In genomic region chr17:81004336-81005015, GRCh38 we compare ENCODE assay signal across 8 cellular contexts. TPM values are rescaled to one million over a fixed set of nuclear protein-coding genes. Genes with fewer than 3 reads are reported as not detected.
A peak's percentile ranks its signal among the peaks of the same experiment; 100 is the strongest.
DNase-seq lines count a peak whose midpoint lies in the region; ATAC-seq and TF ChIP-seq lines count a peak whose summit lies in the region.

No MANE protein-coding gene starts in this region.

- no peaks in the 10 kb centered on the region for H3F3A ChIP-seq in PC-9 (ENCODE audit: insufficient read depth, low read depth)

- H3K36me3 ChIP-seq in tibial nerve, result peaks cover 0 to 12% (median 0%) of the 10 kb centered on the region in 3 donors
- no peaks in the 10 kb centered on the region for H3K36me3 ChIP-seq in PC-9 (ENCODE audit: low read depth)

- WGBS in tibial nerve, 2 donors, result 8 to 11% methylated on average over 23 to 26 of the region's 46 CpGs

- H3K4me3 Mint-ChIP-seq in activated naive CD8-positive, alpha-beta T cell treated with anti-CD3 and anti-CD28 coated beads, Interleukin-2, amount 10 ng/mL, durations not matched to agents 7 days and 5 days, result peak overlapping the region; percentile 74
- H3K4me3 Mint-ChIP-seq in memory B cell, result no peak overlapping the region

- H3K4me3 ChIP-seq in tibial nerve, result peak overlapping the region; percentile 3 to 50 (median 26)
- no peak overlapping the region for H3K4me3 ChIP-seq in PC-9

- intact Hi-C loops in PC-9 (cut with micrococcal nuclease; ENCODE audit: unreplicated experiment), result loop anchor here (5.0 kb wide), 1 partner anchor 218 kb away; the partner anchor contains the start of gene CEP131

- peaks cover 14% of the 10 kb centered on the region for H3K4me1 Mint-ChIP-seq in activated naive CD8-positive, alpha-beta T cell treated with anti-CD3 and anti-CD28 coated beads, Interleukin-2, amount 10 ng/mL, durations not matched to agents 7 days and 5 days
- H3K4me1 Mint-ChIP-seq in memory B cell, result peaks cover 4% of the 10 kb centered on the region

- no peaks in the 10 kb centered on the region for H3K79me2 ChIP-seq in PC-9 (ENCODE audit: low read depth)

- TF ChIP-seq POLR2A in tibial nerve (IDR thresholded peaks at IDR 0.05), result no peak

- peaks cover 6% of the 10 kb centered on the region for H3K36me3 Mint-ChIP-seq in activated naive CD8-positive, alpha-beta T cell treated with anti-CD3 and anti-CD28 coated beads, Interleukin-2, amount 10 ng/mL, durations not matched to agents 7 days and 5 days
- peaks cover 3% of the 10 kb centered on the region for H3K36me3 Mint-ChIP-seq in memory B cell

- TF ChIP-seq EP300 in tibial nerve (IDR thresholded peaks at IDR 0.05), result no peak

- H3K9me3 ChIP-seq in tibial nerve (no peaks in the 10 kb centered on the region), PC-9 (ENCODE audit: insufficient read depth, low read depth) (no peaks in the 10 kb centered on the region)

- no peaks in the 10 kb centered on the region for H4K20me1 ChIP-seq in PC-9 (ENCODE audit: insufficient read depth)

- H3K27ac Mint-ChIP-seq in activated naive CD8-positive, alpha-beta T cell treated with anti-CD3 and anti-CD28 coated beads, Interleukin-2, amount 10 ng/mL, durations not matched to agents 7 days and 5 days, result peak overlapping the region; percentile 48
- H3K27ac Mint-ChIP-seq in memory B cell, result no peak overlapping the region

- no peak overlapping the region for H3K27ac ChIP-seq in tibial nerve
- no peak overlapping the region for H3K27ac ChIP-seq in PC-9

- peaks cover 46% of the 10 kb centered on the region for H3K27me3 Mint-ChIP-seq in activated naive CD8-positive, alpha-beta T cell treated with anti-CD3 and anti-CD28 coated beads, Interleukin-2, amount 10 ng/mL, durations not matched to agents 7 days and 5 days
- H3K27me3 Mint-ChIP-seq in memory B cell, result peaks cover 7% of the 10 kb centered on the region

- no peak for TF ChIP-seq CTCF in tibial nerve (IDR thresholded peaks at IDR 0.05)
- no peak for TF ChIP-seq CTCF in PC-9 (conservative IDR thresholded peaks at IDR 0.05)

- no TSS peak for BruUV-seq in PC-9 (replicated peaks; lab: Mats Ljungman, UMichigan)

- H3K27me3 ChIP-seq in tibial nerve (peaks cover 0 to 44% of the 10 kb centered on the region in 2 donors), PC-9 (ENCODE audit: insufficient read depth, low read depth) (peaks cover 4% of the 10 kb centered on the region; the same call in 1 of the 2 replicates)

- no peak overlapping the region for H3K4me2 ChIP-seq in PC-9

- peak; percentile 25 for DNase-seq in activated T-cell treated with anti-CD3 and anti-CD28 coated beads for 4 hours
- DNase-seq in activated T-cell treated with anti-CD3 and anti-CD28 coated beads, Interleukin-2, amount 50 U/mL, for 1 hour, result no peak
- DNase-seq in activated naive CD8-positive, alpha-beta T cell treated with anti-CD3 and anti-CD28 coated beads, Interleukin-2, amount 10 ng/mL, durations not matched to agents 7 days and 5 days, result peak; percentile 62
- no peak for DNase-seq in memory B cell (ENCODE audit: low spot score in 2 of 2)
- DNase-seq in tibial nerve (ENCODE audit: low spot score in 2 of 2), result no peak
- no peak for DNase-seq in activated gamma-delta T cell treated with Interleukin-2 at 50 U/mL for 16 hours
- no peak for DNase-seq in PC-9

- CTCF ChIA-PET in PC-9 (lab: Charles Lee), result no interaction called here

- H3K9me2 ChIP-seq in PC-9 (ENCODE audit: insufficient read depth), result no peaks in the 10 kb centered on the region

- H3K4me1 ChIP-seq in tibial nerve (peaks cover 0 to 40% (median 15%) of the 10 kb centered on the region in 4 donors), PC-9 (replicated peaks; ENCODE audit: insufficient read depth) (no peaks in the 10 kb centered on the region)

- H2AFZ ChIP-seq in PC-9, result no peak overlapping the region

- peak; percentile 75 for ATAC-seq in activated naive CD8-positive, alpha-beta T cell treated with anti-CD3 and anti-CD28 coated beads, Interleukin-2, amount 10 ng/mL, durations not matched to agents 7 days and 5 days (ENCODE audit: low read depth)
- ATAC-seq in memory B cell (ENCODE audit: low read depth) (peak; percentile 37), GM21381 (IDR thresholded peaks at IDR 0.05; ENCODE audit: unreplicated experiment) (no peak)

- H3K9me3 Mint-ChIP-seq in activated naive CD8-positive, alpha-beta T cell treated with anti-CD3 and anti-CD28 coated beads, Interleukin-2, amount 10 ng/mL, durations not matched to agents 7 days and 5 days, result no peaks in the 10 kb centered on the region
- no peaks in the 10 kb centered on the region for H3K9me3 Mint-ChIP-seq in memory B cell

- POLR2A ChIA-PET in activated naive CD8-positive, alpha-beta T cell treated with anti-CD3 and anti-CD28 coated beads, Interleukin-2, amount 10 ng/mL, durations not matched to agents 7 days and 5 days (lab: Charles Lee), result interaction anchor here (0.8 to 1.7 kb wide), 5 partner anchors 13 to 45 kb away, joined by 4 to 15 read pairs (median 4); partner anchors contain the start of gene CHMP6
- POLR2A ChIA-PET in PC-9 (lab: Charles Lee; ENCODE audit: unreplicated experiment), result no interaction called here

RNA-seq across cellular contexts. Expression of gene CHMP6, which starts 12.8 kb away (rescaled TPM):
- total RNA-seq in activated naive CD8-positive, alpha-beta T cell treated with anti-CD3 and anti-CD28 coated beads, Interleukin-2, amount 10 ng/mL, durations not matched to agents 7 days and 5 days, result 10 to 100 TPM; 32.5 to 33.0 TPM
- 10 to 100 TPM; 30.6 to 46.3 (median 40.2) TPM for total RNA-seq in tibial nerve
- total RNA-seq in PC-9 (2021), result 17.4 and 18.1 TPM in 2 replicates

RNA-seq across cellular contexts. Expression of gene BAIAP2, which starts 30.5 kb away (rescaled TPM):
- 1 to 10 TPM; 7.4 to 7.5 TPM for total RNA-seq in activated naive CD8-positive, alpha-beta T cell treated with anti-CD3 and anti-CD28 coated beads, Interleukin-2, amount 10 ng/mL, durations not matched to agents 7 days and 5 days
- total RNA-seq in tibial nerve (10 to 100 TPM; 49.5 to 81.2 (median 66.9) TPM), PC-9 (2021) (109 and 125 TPM in 2 replicates)

Comparison
In these comparisons a context has a peak if more than half of its experiments do, and no peak if none do; other contexts are left out.
1. DNase-seq: peak in activated T-cell treated with anti-CD3 and anti-CD28 coated beads for 4 hours (single experiment) and activated naive CD8-positive, alpha-beta T cell treated with anti-CD3 and anti-CD28 coated beads, Interleukin-2, amount 10 ng/mL, durations not matched to agents 7 days and 5 days (single experiment); none in activated T-cell treated with anti-CD3 and anti-CD28 coated beads, Interleukin-2, amount 50 U/mL, for 1 hour (single experiment), memory B cell (0 of 2), tibial nerve (0 of 2), activated gamma-delta T cell treated with Interleukin-2 at 50 U/mL for 16 hours (single experiment) and PC-9 (0 of 2).
2. RNA of gene BAIAP2, which starts 30.5 kb away (total RNA-seq): 109 to 125 TPM in PC-9 and 49.5 to 81.2 TPM in tibial nerve; 7.4 to 7.5 TPM in activated naive CD8-positive, alpha-beta T cell treated with anti-CD3 and anti-CD28 coated beads, Interleukin-2, amount 10 ng/mL, durations not matched to agents 7 days and 5 days; every median in the first group is over 4 times any median in the second.